In genomic region chr13:77909827-77910226, GRCh38 we compare ENCODE assay signal across 32 cellular contexts. TPM values are rescaled to one million over a fixed set of nuclear protein-coding genes. Genes with fewer than 3 reads are reported as not detected.
"Had no signal": no experiment of that assay in that cellular context is flagged by ENCODE, and none has a peak within 500 bp of the region (broad histone marks: within the 10 kb centered on the region; RNA-seq: fewer than 3 reads in every experiment).

No MANE protein-coding gene starts in this region.

- H3K4me3 Mint-ChIP-seq: activated CD4-positive, alpha-beta T cell treated with anti-CD3 and anti-CD28 coated beads, Interleukin-2, amount 10 ng/mL, durations not matched to agents 24 days and 14 days; activated CD8-positive, alpha-beta T cell treated with anti-CD3 and anti-CD28 coated beads for 36 hours; activated T-cell treated with anti-CD3 and anti-CD28 coated beads, Interleukin-2, amount 50 U/mL, for 72 hours; activated T-helper 17 cell treated with anti-CD3 and anti-CD28 coated beads, Interleukin-2, amount 50 U/mL, for 72 hours had no signal

- H3K27me3 ChIP-seq: adrenal gland, brain microvascular endothelial cell, MG63, Peyer's patch had no signal

- H3K27ac Mint-ChIP-seq: activated CD4-positive, alpha-beta T cell treated with anti-CD3 and anti-CD28 coated beads, Interleukin-2, amount 10 ng/mL, durations not matched to agents 24 days and 14 days; activated CD8-positive, alpha-beta T cell treated with anti-CD3 and anti-CD28 coated beads for 36 hours; activated naive CD4-positive, alpha-beta T cell treated with anti-CD3 and anti-CD28 coated beads, Interleukin-2, amount 50 U/mL, for 72 hours; activated T-cell treated with anti-CD3 and anti-CD28 coated beads, Interleukin-2, amount 50 U/mL, for 72 hours; activated T-helper 17 cell treated with anti-CD3 and anti-CD28 coated beads, Interleukin-2, amount 50 U/mL, for 72 hours had no signal

- H3K4me1 Mint-ChIP-seq: activated CD4-positive, alpha-beta T cell treated with anti-CD3 and anti-CD28 coated beads, Interleukin-2, amount 10 ng/mL, durations not matched to agents 24 days and 14 days; activated T-helper 17 cell treated with anti-CD3 and anti-CD28 coated beads, Interleukin-2, amount 50 U/mL, for 72 hours had no signal

- H3K4me1 ChIP-seq: Peyer's patch had no signal

- H3K27me3 Mint-ChIP-seq: activated T-helper 17 cell treated with anti-CD3 and anti-CD28 coated beads, Interleukin-2, amount 50 U/mL, for 72 hours had no signal

- DNase-seq: activated CD4-positive, alpha-beta T cell treated with anti-CD3 and anti-CD28 coated beads, Interleukin-2, amount 10 ng/mL, durations not matched to agents 24 days and 14 days; activated CD4-positive, alpha-beta T cell treated with anti-CD3 and anti-CD28 coated beads, Interleukin-2, amount 50 U/mL, for 4 hours; activated CD8-positive, alpha-beta T cell treated with anti-CD3 and anti-CD28 coated beads for 36 hours; activated effector memory CD4-positive, alpha-beta T cell treated with anti-CD3 and anti-CD28 coated beads, Interleukin-2, amount 50 U/mL, for 16 hours; activated naive CD4-positive, alpha-beta T cell; activated T-cell treated with anti-CD3 and anti-CD28 coated beads, Interleukin-2, amount 50 U/mL, for 1 hour; activated T-cell treated with anti-CD3 and anti-CD28 coated beads, Interleukin-2, amount 50 U/mL, for 72 hours; adrenal gland; brain microvascular endothelial cell; Karpas-422; KBM-7; MG63; NCI-H1092; NCI-H1436 treated with DMSO at 0.1 percent for 48 hours; NCI-H1694 treated with DMSO at 0.1 percent for 48 hours; NCI-H2029; NCI-H2171; NCI-H510A; NCI-H526; NCI-H748 treated with DMSO at 0.1 percent for 48 hours; NK-92 treated with Interleukin-12 subunit alpha and Interleukin-12 subunit beta, amount 100 ng/mL, for 24 hours; PC-3; Peyer's patch; RPMI8226; SIG-M5; T1000; WERI-Rb-1 had no signal

- H3K27ac ChIP-seq: adrenal gland, brain microvascular endothelial cell, WERI-Rb-1 had no signal

- H3K9me3 Mint-ChIP-seq: activated CD4-positive, alpha-beta T cell treated with anti-CD3 and anti-CD28 coated beads, Interleukin-2, amount 10 ng/mL, durations not matched to agents 24 days and 14 days; activated CD8-positive, alpha-beta T cell treated with anti-CD3 and anti-CD28 coated beads for 36 hours; activated T-helper 17 cell treated with anti-CD3 and anti-CD28 coated beads, Interleukin-2, amount 50 U/mL, for 72 hours had no signal

- H3K36me3 Mint-ChIP-seq: activated naive CD4-positive, alpha-beta T cell treated with anti-CD3 and anti-CD28 coated beads, Interleukin-2, amount 50 U/mL, for 72 hours had no signal

- H3K4me3 ChIP-seq: adrenal gland, MG63, Peyer's patch had no signal

- ATAC-seq: activated CD8-positive, alpha-beta T cell treated with anti-CD3 and anti-CD28 coated beads for 36 hours; activated naive CD4-positive, alpha-beta T cell treated with anti-CD3 and anti-CD28 coated beads, Interleukin-2, amount 50 U/mL, for 72 hours; activated T-cell treated with anti-CD3 and anti-CD28 coated beads, Interleukin-2, amount 50 U/mL, for 72 hours; activated T-helper 17 cell treated with anti-CD3 and anti-CD28 coated beads, Interleukin-2, amount 50 U/mL, for 72 hours; PC-3 had no signal

- H3K9me3 ChIP-seq: adrenal gland, MG63, Peyer's patch had no signal

- H3K36me3 ChIP-seq: adrenal gland, brain microvascular endothelial cell, MG63, Peyer's patch, WERI-Rb-1 had no signal

RNA-seq across cellular contexts. Expression of gene EDNRB, which starts 8.8 kb away (rescaled TPM):
- total RNA-seq: activated CD4-positive, alpha-beta T cell treated with anti-CD3 and anti-CD28 coated beads, Interleukin-2, amount 10 ng/mL, durations not matched to agents 24 days and 14 days; activated CD8-positive, alpha-beta memory T cell treated with anti-CD3 and anti-CD28 coated beads for 36 hours; activated CD8-positive, alpha-beta T cell treated with anti-CD3 and anti-CD28 coated beads for 36 hours; activated naive CD4-positive, alpha-beta T cell treated with anti-CD3 and anti-CD28 coated beads, Interleukin-2, amount 50 U/mL, for 72 hours; activated T-cell treated with anti-CD3 and anti-CD28 coated beads, Interleukin-2, amount 50 U/mL, for 72 hours; activated T-helper 17 cell treated with anti-CD3 and anti-CD28 coated beads, Interleukin-2, amount 50 U/mL, for 72 hours; PC-3; T-helper 1 cell treated with Interleukin-12 subunit alpha and Interleukin-12 subunit beta and Interleukin-4 antibody, amounts not matched to agents 30 ng/mL and 1 ng/mL, for 36 hours; T-helper 2 cell treated with Interferon-gamma antibody and Interleukin-4, amounts not matched to agents 100 ng/mL and 5 ng/mL, for 36 hours had no signal
